Comparison of ENCODE assay signal across 8 cellular contexts in genomic region chr18:76274470-76275289, GRCh38.
DNase-seq lines count a peak whose midpoint lies in the region; ATAC-seq and TF ChIP-seq lines count a peak whose summit lies in the region.

No MANE protein-coding gene starts in this region.

- TF ChIP-seq CTCF in kidney epithelial cell (IDR thresholded peaks at IDR 0.05; ENCODE audit: insufficient read depth, low read length, poor library complexity, severe bottlenecking) (peak; percentile 23), sigmoid colon (IDR thresholded peaks at IDR 0.05) (peak in 2 of 4 experiments; percentile 5 to 20)

- DNase-seq in Ammon's horn (ENCODE audit: low spot score) (peak; percentile 80), RPMI8226 (peak; percentile 51), kidney epithelial cell (ENCODE audit: low read depth) (no peak), GM19238 (ENCODE audit: insufficient read length, low spot score) (no peak), AG08396 (ENCODE audit: low spot score) (no peak), sigmoid colon (no peak)
- DNase-seq in stimulated activated naive CD4-positive, alpha-beta T cell (lab: John Stamatoyannopoulos, UW), result no peak

- H3K4me1 ChIP-seq in sigmoid colon, result no peaks in the 10 kb centered on the region

- H3K4me3 ChIP-seq in kidney epithelial cell (ENCODE audit: low read depth, low read length), result no peak overlapping the region
- H3K4me3 ChIP-seq in sigmoid colon, result no peak overlapping the region

- H3K27me3 ChIP-seq in kidney epithelial cell (ENCODE audit: control insufficient read depth, insufficient read depth, low read length) (peaks cover 4% of the 10 kb centered on the region), sigmoid colon (no peaks in the 10 kb centered on the region)

- H3K27ac ChIP-seq in sigmoid colon, result no peak overlapping the region

- intact Hi-C loops in sigmoid colon (cut with DNase I), result no loop called here

- no peaks in the 10 kb centered on the region for H3K9me3 ChIP-seq in sigmoid colon

- ATAC-seq in GM18907 (IDR thresholded peaks at IDR 0.05; ENCODE audit: unreplicated experiment), result peak; percentile 51

- TF ChIP-seq EP300 in sigmoid colon (IDR thresholded peaks at IDR 0.05), result no peak

- 46 to 47% methylated on average over 19 of the region's 19 CpGs for WGBS in sigmoid colon, 2 donors

- H3K36me3 ChIP-seq in kidney epithelial cell (ENCODE audit: control insufficient read depth, insufficient read depth, low read length), result no peaks in the 10 kb centered on the region
- H3K36me3 ChIP-seq in sigmoid colon, result no peaks in the 10 kb centered on the region

- TF ChIP-seq POLR2A in sigmoid colon (IDR thresholded peaks at IDR 0.05), result no peak

Comparison
In these comparisons a context has a peak if more than half of its experiments do, and no peak if none do; other contexts are left out.
1. DNase-seq: peak in Ammon's horn (single experiment) and RPMI8226 (single experiment); none in kidney epithelial cell (single experiment), GM19238 (single experiment), stimulated activated naive CD4-positive, alpha-beta T cell (0 of 6), AG08396 (single experiment) and sigmoid colon (single experiment).